In genomic region chr14:92425101-92425500, GRCh38 we compare ENCODE assay signal across 18 cellular contexts.
DNase-seq lines count a peak whose midpoint lies in the region; ATAC-seq, FAIRE-seq and TF ChIP-seq lines count a peak whose summit lies in the region.
"Had no signal": no experiment of that assay in that cellular context is flagged by ENCODE, and none has a peak within 500 bp of the region (broad histone marks: within the 10 kb centered on the region; RNA-seq: fewer than 3 reads in every experiment).

No MANE protein-coding gene starts in this region.

- H3K4me1 ChIP-seq in HepG2 (ENCODE audit: insufficient read depth, low read length), result no peaks in the 10 kb centered on the region
- H3K4me1 ChIP-seq in right lobe of liver, result no peaks in the 10 kb centered on the region
- H3K4me1 ChIP-seq in fibroblast of lung (ENCODE audit: control insufficient read depth, extremely low read depth, insufficient read depth, low read length), result peaks cover 3% of the 10 kb centered on the region
- H3K4me1 ChIP-seq in left lung, result peaks cover 2 to 10% of the 10 kb centered on the region in 2 donors

- TF ChIP-seq POLR2A in HepG2 (IDR thresholded peaks at IDR 0.05; ENCODE audit: insufficient read depth in 1 of 2, low read depth in 2 of 2, low read length in 2 of 2) (no peak), right lobe of liver (IDR thresholded peaks at IDR 0.05) (no peak)

- no peak for FAIRE-seq in HepG2 (lab: Jason Lieb, UNC)

- TF ChIP-seq EP300 in HepG2 (IDR thresholded peaks at IDR 0.05; ENCODE audit: low read depth in 2 of 2, low read length in 2 of 2), result no peak
- no peak for TF ChIP-seq EP300 in HepG2 (CRISPR knock-in tag; IDR thresholded peaks at IDR 0.05; ENCODE audit: borderline replicate concordance)

- no peak for ATAC-seq in HepG2
- ATAC-seq in right lobe of liver, result no peak
- ATAC-seq in GM18519 (IDR thresholded peaks at IDR 0.05; ENCODE audit: low FRiP score, unreplicated experiment), result no peak
- no peak for ATAC-seq in left lung
- no peak for ATAC-seq in GM21717 (IDR thresholded peaks at IDR 0.05; ENCODE audit: unreplicated experiment)
- ATAC-seq: activated CD8-positive, alpha-beta memory T cell treated with anti-CD3 and anti-CD28 coated beads, Interleukin-2, amount 10 ng/mL, durations not matched to agents 7 days and 5 days had no signal

- DNase-seq in HepG2 (ENCODE audit: low spot score) (peak; percentile 9), right lobe of liver (no peak), T1000 (lab: John Stamatoyannopoulos, UW) (peak; percentile 20), fibroblast of lung (ENCODE audit: low read depth in 2 of 2) (peak; percentile 52 to 69), mucosa of gallbladder (ENCODE audit: low spot score) (no peak), left lung (no peak)
- DNase-seq: 8988T; activated CD4-positive, CD25-positive, alpha-beta regulatory T cell; activated CD8-positive, alpha-beta memory T cell treated with anti-CD3 and anti-CD28 coated beads, Interleukin-2, amount 10 ng/mL, durations not matched to agents 7 days and 5 days; activated naive CD4-positive, alpha-beta T cell; caudate nucleus; GF-D8; hypothalamus; naive B cell; NCI-H187 treated with DMSO at 0.1 percent for 48 hours; OCI-M1 had no signal

- H4K20me1 ChIP-seq in HepG2 (ENCODE audit: insufficient read depth, low read length) (no peaks in the 10 kb centered on the region), fibroblast of lung (ENCODE audit: control insufficient read depth, extremely low read depth, insufficient read depth, low read length) (no peaks in the 10 kb centered on the region)

- no peaks in the 10 kb centered on the region for H3K9me3 ChIP-seq in HepG2 (ENCODE audit: low read length)
- no peaks in the 10 kb centered on the region for H3K9me3 ChIP-seq in right lobe of liver
- no peaks in the 10 kb centered on the region for H3K9me3 ChIP-seq in fibroblast of lung (ENCODE audit: control insufficient read depth, insufficient read depth, low read depth, low read length)
- H3K9me3 ChIP-seq in left lung, result no peaks in the 10 kb centered on the region

- BruUV-seq in HepG2 (replicated peaks; lab: Mats Ljungman, UMichigan), result no TSS peak

- no peak overlapping the region for H2AFZ ChIP-seq in HepG2 (ENCODE audit: low read length)
- no peak overlapping the region for H2AFZ ChIP-seq in fibroblast of lung (ENCODE audit: low read length)

- TF ChIP-seq CTCF in HepG2 (CRISPR knock-in tag; IDR thresholded peaks at IDR 0.05) (no peak), right lobe of liver (IDR thresholded peaks at IDR 0.05) (no peak), fibroblast of lung (conservative IDR thresholded peaks at IDR 0.05 in 1 of 2, IDR thresholded peaks at IDR 0.05 in 1 of 2; ENCODE audit: low read depth in 1 of 2, low read length in 2 of 2) (no peak), left lung (IDR thresholded peaks at IDR 0.05) (no peak)

- CTCF ChIA-PET in HepG2 (lab: Yijun Ruan, JAX; ENCODE audit: low intra/inter-chr PET ratio, low total read pairs), result no interaction called here

- no peak overlapping the region for H3K9ac ChIP-seq in HepG2 (ENCODE audit: insufficient read depth, low read depth, low read length)
- H3K9ac ChIP-seq in fibroblast of lung (ENCODE audit: insufficient read depth, low read length), result no peak overlapping the region

- POLR2A ChIA-PET in HepG2 (lab: Yijun Ruan, JAX), result no interaction called here

- in situ Hi-C loops in HepG2 (cut with HindIII; ENCODE audit: extremely low pct_ligation_motif_present, low pct_unique_long_range_greater_than_20kb), result no loop called here

- intact Hi-C loops in HepG2 (cut with micrococcal nuclease; ENCODE audit: unreplicated experiment) (no loop called here), right lobe of liver (cut with DNase I) (no loop called here), left lung (cut with DNase I) (no loop called here)

- H3K27ac ChIP-seq in HepG2 (ENCODE audit: extremely low read length, insufficient read depth, low read length) (no peak overlapping the region), right lobe of liver (no peak overlapping the region), fibroblast of lung (ENCODE audit: insufficient read depth, low read length) (no peak overlapping the region), left lung (no peak overlapping the region)

- H3K4me2 ChIP-seq in HepG2 (ENCODE audit: low read depth, low read length) (no peak overlapping the region), fibroblast of lung (ENCODE audit: extremely low read depth, insufficient read depth, low read length) (no peak overlapping the region)

- no peaks in the 10 kb centered on the region for H3K79me2 ChIP-seq in HepG2 (ENCODE audit: insufficient read depth, low read length)
- H3K79me2 ChIP-seq in fibroblast of lung (ENCODE audit: control insufficient read depth, insufficient read depth, low read length), result no peaks in the 10 kb centered on the region

- H3K4me3 ChIP-seq in HepG2 (replicated peaks in 1 of 3; ENCODE audit: insufficient read depth in 1 of 3, low read depth in 2 of 3, low read length in 3 of 3), result no peak overlapping the region
- H3K4me3 ChIP-seq in right lobe of liver, result no peak overlapping the region
- H3K4me3 ChIP-seq in fibroblast of lung (replicated peaks in 1 of 4; ENCODE audit: control extremely low read depth in 1 of 4, insufficient read depth in 1 of 4, low read depth in 3 of 4, low read length in 4 of 4), result no peak overlapping the region
- no peak overlapping the region for H3K4me3 ChIP-seq in left lung

- H3K27me3 ChIP-seq in HepG2 (ENCODE audit: control insufficient read depth in 1 of 2, insufficient read depth in 2 of 2, low read length in 2 of 2), result peaks cover 0 to 19% of the 10 kb centered on the region in 2 experiments; a peak in 2 of 5 replicates
- H3K27me3 ChIP-seq in right lobe of liver, result no peaks in the 10 kb centered on the region
- H3K27me3 ChIP-seq in fibroblast of lung (ENCODE audit: control insufficient read depth, insufficient read depth, low read length), result no peaks in the 10 kb centered on the region
- no peaks in the 10 kb centered on the region for H3K27me3 ChIP-seq in left lung

- H3K36me3 ChIP-seq in HepG2 (replicated peaks in 1 of 2; ENCODE audit: control insufficient read depth in 1 of 2, insufficient read depth in 2 of 2, low read length in 2 of 2), result no peaks in the 10 kb centered on the region
- no peaks in the 10 kb centered on the region for H3K36me3 ChIP-seq in right lobe of liver
- H3K36me3 ChIP-seq in fibroblast of lung (ENCODE audit: control insufficient read depth, insufficient read depth, low read length), result no peaks in the 10 kb centered on the region
- H3K36me3 ChIP-seq in left lung, result no peaks in the 10 kb centered on the region

- TF ChIP-seq RAD21 in HepG2 (CRISPR knock-in tag; IDR thresholded peaks at IDR 0.05), result no peak

TF ChIP-seq in HepG2, 621 proteins besides CTCF, POLR2A, EP300 and RAD21:
- TF ChIP-seq ZNF12 (CRISPR knock-in tag; IDR thresholded peaks at IDR 0.05) (peak; percentile 75; the same call in 1 of the 2 replicates), DNMT1 (CRISPR knock-in tag; IDR thresholded peaks at IDR 0.05) (no peak), ZNF644 (CRISPR knock-in tag; IDR thresholded peaks at IDR 0.05; ENCODE audit: low read depth) (no peak)

Comparison
In these comparisons a context has a peak if more than half of its experiments do, and no peak if none do; other contexts are left out.
1. DNase-seq: peak in HepG2 (single experiment), T1000 (single experiment) and fibroblast of lung (2 of 2); none in right lobe of liver (0 of 3), mucosa of gallbladder (single experiment) and left lung (0 of 2).